Comparison of ENCODE assay signal across 8 cellular contexts in the genomic region with DNA sequence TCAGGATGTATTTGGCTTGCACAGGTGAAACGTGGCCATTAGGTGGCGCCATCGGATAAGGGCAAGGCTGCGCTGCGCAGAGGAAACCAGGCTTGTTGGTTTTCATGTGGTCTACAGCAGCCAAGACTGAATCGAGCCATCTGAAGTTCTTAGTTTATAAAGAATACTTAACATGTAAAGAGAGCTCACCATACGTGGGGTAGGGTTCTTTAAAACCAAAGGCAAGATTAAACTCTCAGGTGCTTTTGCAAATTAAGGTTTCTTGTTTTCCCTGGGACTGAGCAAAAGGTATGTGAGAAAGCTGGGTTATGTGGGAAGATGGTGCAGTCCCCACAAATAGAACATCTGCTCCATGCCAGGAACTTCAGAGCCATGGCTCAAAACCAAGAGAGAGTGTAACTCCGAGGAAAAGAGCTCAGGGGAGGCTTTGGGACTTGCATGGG. TPM values are rescaled to one million over a fixed set of nuclear protein-coding genes. Genes with fewer than 3 reads are reported as not detected.
DNase-seq lines count a peak whose midpoint lies in the region; FAIRE-seq and TF ChIP-seq lines count a peak whose summit lies in the region.
"Had no signal": no experiment of that assay in that cellular context is flagged by ENCODE, and none has a peak within 500 bp of the region (broad histone marks: within the 10 kb centered on the region; RNA-seq: fewer than 3 reads in every experiment).

No MANE protein-coding gene starts in this region.

- TF ChIP-seq CTCF in neutrophil (IDR thresholded peaks at IDR 0.05): peak; percentile 91

- DNase-seq in GM12891 (ENCODE audit: insufficient read length, low spot score) (peak; percentile 85), MG63 (peak; percentile 60), RPMI8226 (peak; percentile 91), fibroblast of the conjunctiva (ENCODE audit: low read depth) (peak; percentile 83), stromal cell of bone marrow (ENCODE audit: low read depth) (peak; percentile 68)
- peak; percentile 74 to 85 for DNase-seq in activated T-helper 1 cell treated with anti-CD3 and anti-CD28 coated beads, Interleukin-2, amount 50 U/mL, for 16 hours (ENCODE audit: low read depth in 1 of 2, low spot score in 1 of 2)

- TF ChIP-seq POLR2A in GM12891 (IDR thresholded peaks at IDR 0.05; ENCODE audit: low read depth, low read length): no peak

- H3K36me3 ChIP-seq in MG63: no peaks in the 10 kb centered on the region
- no peaks in the 10 kb centered on the region for H3K36me3 ChIP-seq in neutrophil

- H3K27ac ChIP-seq in neutrophil: no peak overlapping the region
- H3K27ac ChIP-seq: skin epidermis had no signal

- no peaks in the 10 kb centered on the region for H3K4me1 ChIP-seq in neutrophil (ENCODE audit: control insufficient read depth in 1 of 2, insufficient read depth in 1 of 2, low read depth in 1 of 2, low read length in 1 of 2)

- FAIRE-seq in GM12891 (lab: Jason Lieb, UNC): peak; percentile 99

- H3K4me3 ChIP-seq in MG63 (no peak overlapping the region), neutrophil (ENCODE audit: low read depth in 1 of 2, low read length in 1 of 2) (no peak overlapping the region)
- H3K4me3 ChIP-seq: skin epidermis had no signal

- no peaks in the 10 kb centered on the region for H3K9me3 ChIP-seq in MG63
- H3K9me3 ChIP-seq in neutrophil: no peaks in the 10 kb centered on the region

- H3K27me3 ChIP-seq in MG63 (0 out of 2 replicates have a peak, but pooled peaks cover 3% of the 10 kb centered on the region), neutrophil (no peaks in the 10 kb centered on the region)

TF ChIP-seq in GM12891, 5 proteins besides CTCF, POLR2A, EP300 and RAD21:
- TF ChIP-seq TAF1 (IDR thresholded peaks at IDR 0.05; ENCODE audit: low read depth, low read length): no peak
- TF ChIP-seq SPI1 (IDR thresholded peaks at IDR 0.05; ENCODE audit: low read depth, low read length): no peak
- no peak for TF ChIP-seq PAX5 (IDR thresholded peaks at IDR 0.05; ENCODE audit: insufficient read depth, low read length, severe bottlenecking)
- TF ChIP-seq POU2F2 (IDR thresholded peaks at IDR 0.05; ENCODE audit: low read depth, low read length): no peak
- TF ChIP-seq POLR2AphosphoS5 (IDR thresholded peaks at IDR 0.05; ENCODE audit: low read depth, low read length): no peak

RNA-seq across cellular contexts. Expression of gene MASP2, which starts 9.3 kb away (rescaled TPM):
- 3.0 TPM for polyA plus RNA-seq in GM12891 (2012; ENCODE audit: low read depth, missing spikeins)
- not detected in 2 replicates for total RNA-seq in MG63 (2014; rRNA removed; shearing (Covaris generic); ENCODE audit: low replicate concordance)

RNA-seq across cellular contexts. Expression of gene SRM, which starts 22.1 kb away (rescaled TPM):
- 133 TPM for polyA plus RNA-seq in GM12891 (2012; ENCODE audit: low read depth, missing spikeins)
- 24.0 and 39.3 TPM in 2 replicates for total RNA-seq in MG63 (2014; rRNA removed; shearing (Covaris generic); ENCODE audit: low replicate concordance)

RNA-seq across cellular contexts. Expression of gene TARDBP, which starts 25.3 kb away (rescaled TPM):
- 156 TPM for polyA plus RNA-seq in GM12891 (2012; ENCODE audit: low read depth, missing spikeins)
- 26.0 and 53.3 TPM in 2 replicates for total RNA-seq in MG63 (2014; rRNA removed; shearing (Covaris generic); ENCODE audit: low replicate concordance)
